ENCODE assay signal across 8 cellular contexts in genomic region chr9:72526901-72527800, GRCh38. TPM values are rescaled to one million over a fixed set of nuclear protein-coding genes. Genes with fewer than 3 reads are reported as not detected.
DNase-seq lines count a peak whose midpoint lies in the region; ATAC-seq and TF ChIP-seq lines count a peak whose summit lies in the region.

No MANE protein-coding gene starts in this region.

- H3K9me3 ChIP-seq in right lobe of liver, result no peaks in the 10 kb centered on the region

- H3K27ac ChIP-seq in coronary artery (peak overlapping the region; percentile 34 to 62), right lobe of liver (no peak overlapping the region)

- peak; percentile 90 for DNase-seq in EL
- DNase-seq in HuH-7 (ENCODE audit: low spot score), result peak; percentile 34
- DNase-seq in activated CD4-positive, alpha-beta T cell treated with anti-CD3 and anti-CD28 coated beads for 4 hours, result peak; percentile 72 to 80
- peak; percentile 75 for DNase-seq in coronary artery (ENCODE audit: low spot score)
- peak in 1 of 3 donors; percentile 57 for DNase-seq in right lobe of liver
- DNase-seq in stimulated activated CD4-positive, alpha-beta T cell treated with anti-CD3 and anti-CD28 coated beads, Interleukin-4, amount 100 ng/mL, for 24 hours, result peak; percentile 83
- no peak for DNase-seq in middle frontal gyrus (ENCODE audit: extremely low spot score, low spot score)

- H3K36me3 ChIP-seq in right lobe of liver, result no peaks in the 10 kb centered on the region

- no peak for TF ChIP-seq CTCF in coronary artery (IDR thresholded peaks at IDR 0.05)
- TF ChIP-seq CTCF in right lobe of liver (IDR thresholded peaks at IDR 0.05), result no peak

- WGBS in right lobe of liver (ENCODE audit: insufficient coverage, low coverage, low lambda C conversion rate, missing lambda C conversion rate), result 41% methylated on average over 14 of the region's 19 CpGs

- ATAC-seq in GM21526 (IDR thresholded peaks at IDR 0.05; ENCODE audit: low FRiP score, unreplicated experiment), result peak; percentile 73
- ATAC-seq in right lobe of liver, result peak; percentile 71 to 90 (median 82)

- intact Hi-C loops in right lobe of liver (cut with DNase I), result no loop called here

- no peaks in the 10 kb centered on the region for H3K4me1 ChIP-seq in right lobe of liver

- peak overlapping the region; percentile 52 for H3K4me3 ChIP-seq in coronary artery
- H3K4me3 ChIP-seq in right lobe of liver, result no peak overlapping the region

- TF ChIP-seq POLR2A in right lobe of liver (IDR thresholded peaks at IDR 0.05), result no peak

- no peaks in the 10 kb centered on the region for H3K27me3 ChIP-seq in right lobe of liver

RNA-seq across cellular contexts. Expression of gene TMC1, which starts 5.7 kb away (rescaled TPM):
- under 1 TPM in 2 of 6 experiments, not detected in 4; 0.06 to 0.42 TPM for total RNA-seq in right lobe of liver

Comparison
In these comparisons a context has a peak if more than half of its experiments do, and no peak if none do; other contexts are left out.
1. H3K27ac ChIP-seq: peak in coronary artery (2 of 2); none in right lobe of liver (0 of 3).